Comparison of ENCODE assay signal across 22 cellular contexts in the genomic region with DNA sequence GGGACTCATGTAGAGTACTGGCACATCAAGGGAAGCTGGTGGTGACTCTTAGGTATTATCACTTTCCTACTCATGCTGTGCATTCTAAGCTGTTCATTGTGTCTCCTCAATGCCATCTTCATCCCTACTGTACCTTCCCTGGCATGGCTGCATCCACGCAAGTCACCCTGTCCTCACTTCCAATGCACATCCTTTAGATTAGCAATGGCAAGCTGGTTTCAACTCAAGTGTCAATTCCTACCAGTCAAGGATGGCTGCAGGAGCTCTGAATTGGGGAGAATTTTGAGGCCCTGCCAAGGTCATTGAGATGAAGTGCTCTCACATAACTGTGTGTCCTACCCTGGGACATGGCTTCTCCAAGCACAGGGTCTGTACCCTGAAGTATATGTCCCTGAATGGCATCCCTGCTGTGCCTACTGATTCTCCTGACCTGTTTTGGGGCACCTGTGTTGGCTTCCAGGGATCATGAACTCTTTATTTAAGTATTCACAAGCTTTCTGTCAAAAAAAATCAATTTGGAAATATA. TPM values are rescaled to one million over a fixed set of nuclear protein-coding genes. Genes with fewer than 3 reads are reported as not detected.
"Had no signal": no experiment of that assay in that cellular context is flagged by ENCODE, and none has a peak within 500 bp of the region (broad histone marks: within the 10 kb centered on the region; RNA-seq: fewer than 3 reads in every experiment).

No MANE protein-coding gene starts in this region.

- H3K27ac Mint-ChIP-seq: activated naive CD8-positive, alpha-beta T cell; activated T-cell treated with anti-CD3 and anti-CD28 coated beads, Interleukin-2, amount 50 U/mL, for 24 hours; activated T-helper 17 cell treated with anti-CD3 and anti-CD28 coated beads, Interleukin-2, amount 50 U/mL, for 72 hours; natural killer cell treated with Interleukin-12 subunit alpha and Interleukin-12 subunit beta and Interleukin-15 and Interleukin-18, amount 100 ng/mL, for 72 hours; stimulated activated memory B cell treated with anti-CD40 and anti-IgM and Interleukin-4, amounts not matched to agents 10 μg/mL and 1 μg/mL and 100 μg/mL, for 72 hours had no signal

- H3K36me3 Mint-ChIP-seq: activated naive CD8-positive, alpha-beta T cell; natural killer cell treated with Interleukin-12 subunit alpha and Interleukin-12 subunit beta and Interleukin-15 and Interleukin-18, amount 100 ng/mL, for 72 hours; stimulated activated memory B cell treated with anti-CD40 and anti-IgM and Interleukin-4, amounts not matched to agents 10 μg/mL and 1 μg/mL and 100 μg/mL, for 72 hours had no signal

- FAIRE-seq: bronchial epithelial cell, endometrium, small intestine, urothelium cell line had no signal

- H3K9me3 ChIP-seq: ovary, right lobe of liver had no signal

- H3K4me1 Mint-ChIP-seq: activated T-helper 17 cell treated with anti-CD3 and anti-CD28 coated beads, Interleukin-2, amount 50 U/mL, for 72 hours; stimulated activated memory B cell treated with anti-CD40 and anti-IgM and Interleukin-4, amounts not matched to agents 10 μg/mL and 1 μg/mL and 100 μg/mL, for 72 hours had no signal

- H3K4me3 Mint-ChIP-seq: activated naive CD8-positive, alpha-beta T cell; activated T-cell treated with anti-CD3 and anti-CD28 coated beads, Interleukin-2, amount 50 U/mL, for 24 hours; activated T-helper 17 cell treated with anti-CD3 and anti-CD28 coated beads, Interleukin-2, amount 50 U/mL, for 72 hours; natural killer cell treated with Interleukin-12 subunit alpha and Interleukin-12 subunit beta and Interleukin-15 and Interleukin-18, amount 100 ng/mL, for 72 hours; stimulated activated memory B cell treated with anti-CD40 and anti-IgM and Interleukin-4, amounts not matched to agents 10 μg/mL and 1 μg/mL and 100 μg/mL, for 72 hours had no signal

- H3K9me3 Mint-ChIP-seq: activated T-cell treated with anti-CD3 and anti-CD28 coated beads, Interleukin-2, amount 50 U/mL, for 24 hours; activated T-helper 17 cell treated with anti-CD3 and anti-CD28 coated beads, Interleukin-2, amount 50 U/mL, for 72 hours; natural killer cell treated with Interleukin-12 subunit alpha and Interleukin-12 subunit beta and Interleukin-15 and Interleukin-18, amount 100 ng/mL, for 72 hours had no signal

- H3K27ac ChIP-seq: foreskin keratinocyte, right lobe of liver had no signal

- H3K4me3 ChIP-seq: ovary, right lobe of liver had no signal

- H3K4me1 ChIP-seq: right lobe of liver had no signal

- H3K27me3 ChIP-seq: foreskin keratinocyte, ovary, right lobe of liver had no signal

- DNase-seq: activated CD4-positive, alpha-beta T cell treated with anti-CD3 and anti-CD28 coated beads for 1 hour; activated CD4-positive, alpha-beta T cell treated with anti-CD3 and anti-CD28 coated beads, Interleukin-2, amount 50 U/mL, for 1 hour; activated CD8-positive, alpha-beta memory T cell treated with anti-CD3 and anti-CD28 coated beads, Interleukin-2, amount 50 U/mL, for 4 hours; activated T-cell treated with anti-CD3 and anti-CD28 coated beads, Interleukin-2, amount 50 U/mL, for 24 hours; cerebellar nuclear complex; effector CD4-positive, alpha-beta T cell; erythroblast; foreskin keratinocyte; hippocampal formation; midbrain; ovary; right lobe of liver; small intestine; stimulated activated CD4-positive, alpha-beta T cell treated with anti-CD3 and anti-CD28 coated beads, Interleukin-15, amount 100 ng/mL, for 24 hours; T-helper 1 cell had no signal

- H3K36me3 ChIP-seq: ovary, right lobe of liver had no signal

RNA-seq across cellular contexts. Expression of a gene that starts 24.6 kb away (rescaled TPM):
- total RNA-seq: activated T-helper 17 cell treated with anti-CD3 and anti-CD28 coated beads, Interleukin-2, amount 50 U/mL, for 72 hours; natural killer cell treated with Interleukin-12 subunit alpha and Interleukin-12 subunit beta and Interleukin-15 and Interleukin-18, amount 100 ng/mL, for 72 hours had no signal

RNA-seq across cellular contexts. Expression of a gene that starts 24.7 kb away (rescaled TPM):
- total RNA-seq: natural killer cell treated with Interleukin-12 subunit alpha and Interleukin-12 subunit beta and Interleukin-15 and Interleukin-18, amount 100 ng/mL, for 72 hours had no signal
